In the genomic region with DNA sequence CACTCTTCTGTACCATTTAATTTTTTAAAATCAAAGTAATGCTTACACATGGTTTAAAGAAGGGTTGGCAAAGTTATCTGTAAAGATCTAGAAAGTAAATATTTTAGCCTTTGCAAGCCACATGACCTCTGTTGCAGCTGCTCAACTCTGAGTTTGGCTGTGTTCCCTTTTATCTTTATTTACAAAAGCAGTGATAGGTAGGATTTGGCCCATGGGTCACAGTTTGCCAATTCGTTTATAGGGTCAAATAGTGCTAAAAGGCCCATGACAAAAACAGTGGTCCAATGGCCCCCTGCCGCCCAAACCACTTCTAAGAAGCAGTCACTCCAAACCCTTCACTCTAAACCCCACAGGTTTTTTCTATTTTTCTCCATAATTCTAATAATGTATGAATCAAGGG, we compare ENCODE assay signal across 36 cellular contexts.
DNase-seq lines count a peak whose midpoint lies in the region; ATAC-seq, FAIRE-seq and TF ChIP-seq lines count a peak whose summit lies in the region.
"Had no signal": no experiment of that assay in that cellular context is flagged by ENCODE, and none has a peak within 500 bp of the region (broad histone marks: within the 10 kb centered on the region; RNA-seq: fewer than 3 reads in every experiment).

No MANE protein-coding gene starts in this region.

- POLR2A ChIA-PET in A549 (lab: Yijun Ruan, JAX) = no interaction called here

- FAIRE-seq in A549 (lab: Jason Lieb, UNC) = no peak
- FAIRE-seq: A204.1, GM19239 had no signal

- no peak for TF ChIP-seq CTCF in A549 (IDR thresholded peaks at IDR 0.05)
- TF ChIP-seq CTCF in LNCaP clone FGC (IDR thresholded peaks at IDR 0.05; ENCODE audit: control insufficient read depth, extremely low read depth, insufficient read depth) = no peak
- no peak for TF ChIP-seq CTCF in right lobe of liver (IDR thresholded peaks at IDR 0.05)

- H3K4me3 ChIP-seq in A549 (no peak overlapping the region), LNCaP clone FGC (ENCODE audit: low read depth, low read length) (no peak overlapping the region), right lobe of liver (peak overlapping the region in 1 of 3 donors; percentile 31)
- H3K4me3 ChIP-seq: coronary artery, GM23338, ovary, SJSA1, spleen, thoracic aorta, uterus had no signal

- no peaks in the 10 kb centered on the region for H3K36me3 ChIP-seq in right lobe of liver
- H3K36me3 ChIP-seq: ovary, SJSA1, spleen, thoracic aorta, uterus, WERI-Rb-1 had no signal

- TF ChIP-seq EP300 in A549 (IDR thresholded peaks at IDR 0.05) = no peak

- H3K9me3 ChIP-seq in A549 (no peaks in the 10 kb centered on the region), right lobe of liver (no peaks in the 10 kb centered on the region)
- H3K9me3 ChIP-seq: ovary, SJSA1, spleen, thoracic aorta, uterus had no signal

- intact Hi-C loops in right lobe of liver (cut with DNase I) = no loop called here

- CTCF ChIA-PET in A549 (lab: Yijun Ruan, JAX) = interaction anchor here (0.7 kb wide), 1 partner anchor 254 kb away, joined by 3 read pairs; no protein-coding TSS in a partner anchor

- WGBS in A549 (ENCODE audit: missing lambda C conversion rate) = 49% methylated on average over 2 of the region's 2 CpGs
- WGBS in right lobe of liver (ENCODE audit: insufficient coverage, low coverage, low lambda C conversion rate, missing lambda C conversion rate) = 7% methylated on average over 2 of the region's 2 CpGs

- TF ChIP-seq RAD21 in A549 (conservative IDR thresholded peaks at IDR 0.05 in 1 of 2, IDR thresholded peaks at IDR 0.05 in 1 of 2) = no peak

- no peak for ATAC-seq in A549
- peak; percentile 80 to 95 (median 90) for ATAC-seq in right lobe of liver
- ATAC-seq: esophagus mucosa; GM23338; stimulated activated naive CD8-positive, alpha-beta T cell treated with anti-CD3 and anti-CD28 coated beads, Interleukin-15, Interleukin-2, amounts not matched to agents 100 U/mL and 50 U/mL, for 24 hours had no signal

- no peaks in the 10 kb centered on the region for H3K27me3 ChIP-seq in right lobe of liver
- H3K27me3 ChIP-seq: ovary, SJSA1, spleen, uterus had no signal

- DNase-seq in A549 (ENCODE audit: low read depth in 1 of 2, low spot score in 1 of 2) = no peak
- DNase-seq in LNCaP clone FGC (ENCODE audit: low read depth) = peak; percentile 74
- peak; percentile 45 to 57 for DNase-seq in dermis microvascular lymphatic vessel endothelial cell (ENCODE audit: low read depth in 2 of 2)
- peak in 2 of 3 donors; percentile 55 to 73 for DNase-seq in right lobe of liver
- DNase-seq in NCI-H146 (lab: John Stamatoyannopoulos, UW) = no peak
- DNase-seq in AG08395 (ENCODE audit: low spot score) = no peak
- DNase-seq in Ammon's horn (ENCODE audit: low spot score) = no peak
- no peak for DNase-seq in NCI-H2227 treated with DMSO at 0.1 percent for 48 hours (lab: John Stamatoyannopoulos, UW)
- DNase-seq: activated CD4-positive, alpha-beta T cell treated with anti-CD3 and anti-CD28 coated beads, Interleukin-2, amount 10 ng/mL, durations not matched to agents 24 days and 14 days; AML-193; aorta; CD4-positive, alpha-beta memory T cell; endodermal cell; foreskin fibroblast; head of caudate nucleus; kidney glomerular epithelial cell; mammary epithelial cell; NCI-H1694; NCI-H446; NCI-H748 treated with DMSO at 0.1 percent for 48 hours; ovary; retina; spleen; stimulated activated CD4-positive, alpha-beta T cell treated with anti-CD3 and anti-CD28 coated beads, Interleukin-2, amount 100 ng/mL, for 24 hours; stimulated activated naive CD8-positive, alpha-beta T cell treated with anti-CD3 and anti-CD28 coated beads, Interleukin-15, Interleukin-2, amounts not matched to agents 100 U/mL and 50 U/mL, for 24 hours; T-helper 9 cell; uterus; WERI-Rb-1 had no signal

- H3K4me1 ChIP-seq in A549 = peaks cover 32% of the 10 kb centered on the region
- peaks cover 0 to 34% (median 16%) of the 10 kb centered on the region in 4 donors for H3K4me1 ChIP-seq in right lobe of liver
- H3K4me1 ChIP-seq: spleen, uterus had no signal

- H3K27ac ChIP-seq in A549 (no peak overlapping the region; a peak in 1 of 6 replicates), right lobe of liver (peak overlapping the region; percentile 7 to 91 (median 62))
- H3K27ac ChIP-seq: coronary artery, KMS-11, ovary, SJSA1, spleen, thoracic aorta, uterus, WERI-Rb-1 had no signal

- peak overlapping the region; percentile 31 for H3K4me2 ChIP-seq in A549
- H3K4me2 ChIP-seq: GM23338, KMS-11 had no signal

- TF ChIP-seq POLR2A in A549 (IDR thresholded peaks at IDR 0.05; ENCODE audit: low read length) (no peak), right lobe of liver (IDR thresholded peaks at IDR 0.05) (no peak)

TF ChIP-seq in A549, 52 proteins besides CTCF, POLR2A, EP300 and RAD21:
- no peak for TF ChIP-seq PHF8 (IDR thresholded peaks at IDR 0.05; ENCODE audit: borderline replicate concordance, low read depth)
- no peak for TF ChIP-seq JUNB (IDR thresholded peaks at IDR 0.05)
- no peak for TF ChIP-seq CHD2 (IDR thresholded peaks at IDR 0.05; ENCODE audit: low read length, partially characterized antibody)
- TF ChIP-seq, protein P1, sequence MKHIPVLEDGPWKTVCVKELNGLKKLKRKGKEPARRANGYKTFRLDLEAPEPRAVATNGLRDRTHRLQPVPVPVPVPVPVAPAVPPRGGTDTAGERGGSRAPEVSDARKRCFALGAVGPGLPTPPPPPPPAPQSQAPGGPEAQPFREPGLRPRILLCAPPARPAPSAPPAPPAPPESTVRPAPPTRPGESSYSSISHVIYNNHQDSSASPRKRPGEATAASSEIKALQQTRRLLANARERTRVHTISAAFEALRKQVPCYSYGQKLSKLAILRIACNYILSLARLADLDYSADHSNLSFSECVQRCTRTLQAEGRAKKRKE (CRISPR knock-in tag; IDR thresholded peaks at IDR 0.05; ENCODE audit: low read depth) = no peak
- no peak for TF ChIP-seq RCOR1 (IDR thresholded peaks at IDR 0.05; ENCODE audit: low read depth, low read length)
- no peak for TF ChIP-seq HOXB5 (CRISPR knock-in tag; IDR thresholded peaks at IDR 0.05)
- TF ChIP-seq EHMT2 (IDR thresholded peaks at IDR 0.05; ENCODE audit: low read depth) = no peak

Comparison
In these comparisons a context has a peak if more than half of its experiments do, and no peak if none do; other contexts are left out.
1. ATAC-seq: peak in right lobe of liver (4 of 4); none in A549 (0 of 2).
2. DNase-seq: peak in LNCaP clone FGC (single experiment), dermis microvascular lymphatic vessel endothelial cell (2 of 2) and right lobe of liver (2 of 3); none in A549 (0 of 2), NCI-H146 (single experiment), AG08395 (single experiment), Ammon's horn (single experiment) and NCI-H2227 treated with DMSO at 0.1 percent for 48 hours (single experiment).
3. H3K27ac ChIP-seq: peak in right lobe of liver (3 of 3); none in A549 (0 of 2).